1 cellular context compared by ENCODE assay signal in the genomic region with DNA sequence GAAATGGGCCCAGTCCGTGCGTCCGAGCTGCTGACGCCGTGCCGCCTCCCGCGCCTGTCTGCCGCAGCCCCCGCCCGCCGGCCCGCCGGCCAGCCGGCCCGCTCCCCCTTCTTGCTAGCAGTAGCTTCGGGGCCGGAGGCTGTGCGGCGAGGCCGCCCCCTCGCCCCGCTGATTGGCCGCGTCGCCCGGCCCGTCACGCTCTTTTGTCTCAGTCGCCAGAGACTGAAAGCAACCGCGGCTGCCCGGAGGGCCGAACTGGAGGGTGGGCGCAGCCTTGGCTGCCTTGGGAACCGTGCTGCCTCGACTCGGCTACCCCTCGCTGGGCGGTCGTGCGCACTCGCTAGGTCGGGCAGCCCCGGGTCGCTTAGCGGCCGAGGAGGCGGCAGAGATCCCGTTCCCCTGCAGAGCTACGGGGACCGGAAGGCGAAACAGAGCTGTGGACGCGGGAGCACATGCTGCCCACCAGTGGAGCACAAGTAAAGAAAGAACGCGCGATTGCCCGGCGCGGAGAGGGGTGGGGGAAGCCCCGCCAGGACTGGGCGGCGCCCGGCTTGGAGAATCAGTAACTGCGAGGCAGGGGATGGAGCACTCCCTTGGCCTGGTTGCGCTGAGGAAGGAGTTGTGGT.
TF ChIP-seq lines count a peak whose summit lies in the region.

Gene ZCCHC18 (plus strand): TSS at position 198 of the 626 bp plus-strand sequence. CDS start 1,589 bp downstream, outside the sequence.

TF ChIP-seq in HepG2, 621 proteins besides CTCF, POLR2A, EP300 and RAD21 (continued from another document and continues in another):
- TF ChIP-seq ZFX (CRISPR knock-in tag; IDR thresholded peaks at IDR 0.05; ENCODE audit: low read depth) = peak; percentile 17; the same call in 1 of the 2 replicates
- TF ChIP-seq ARHGAP35 (CRISPR knock-in tag; IDR thresholded peaks at IDR 0.05; ENCODE audit: borderline replicate concordance) = no peak
- no peak for TF ChIP-seq ZBTB39 (CRISPR knock-in tag; IDR thresholded peaks at IDR 0.05)
- no peak for TF ChIP-seq FOXA3 (CRISPR knock-in tag; IDR thresholded peaks at IDR 0.05)
- TF ChIP-seq, protein P1, sequence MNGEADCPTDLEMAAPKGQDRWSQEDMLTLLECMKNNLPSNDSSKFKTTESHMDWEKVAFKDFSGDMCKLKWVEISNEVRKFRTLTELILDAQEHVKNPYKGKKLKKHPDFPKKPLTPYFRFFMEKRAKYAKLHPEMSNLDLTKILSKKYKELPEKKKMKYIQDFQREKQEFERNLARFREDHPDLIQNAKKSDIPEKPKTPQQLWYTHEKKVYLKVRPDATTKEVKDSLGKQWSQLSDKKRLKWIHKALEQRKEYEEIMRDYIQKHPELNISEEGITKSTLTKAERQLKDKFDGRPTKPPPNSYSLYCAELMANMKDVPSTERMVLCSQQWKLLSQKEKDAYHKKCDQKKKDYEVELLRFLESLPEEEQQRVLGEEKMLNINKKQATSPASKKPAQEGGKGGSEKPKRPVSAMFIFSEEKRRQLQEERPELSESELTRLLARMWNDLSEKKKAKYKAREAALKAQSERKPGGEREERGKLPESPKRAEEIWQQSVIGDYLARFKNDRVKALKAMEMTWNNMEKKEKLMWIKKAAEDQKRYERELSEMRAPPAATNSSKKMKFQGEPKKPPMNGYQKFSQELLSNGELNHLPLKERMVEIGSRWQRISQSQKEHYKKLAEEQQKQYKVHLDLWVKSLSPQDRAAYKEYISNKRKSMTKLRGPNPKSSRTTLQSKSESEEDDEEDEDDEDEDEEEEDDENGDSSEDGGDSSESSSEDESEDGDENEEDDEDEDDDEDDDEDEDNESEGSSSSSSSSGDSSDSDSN (CRISPR knock-in tag; IDR thresholded peaks at IDR 0.05) = peak; percentile 61; the same call in 1 of the 2 replicates
- TF ChIP-seq PCBP1 (IDR thresholded peaks at IDR 0.05; ENCODE audit: borderline replicate concordance, low read depth, low read length) = no peak
- TF ChIP-seq TARDBP (CRISPR knock-in tag; IDR thresholded peaks at IDR 0.05) = no peak
- no peak for TF ChIP-seq ZNF44 (CRISPR knock-in tag; IDR thresholded peaks at IDR 0.05)
- TF ChIP-seq, protein P2, sequence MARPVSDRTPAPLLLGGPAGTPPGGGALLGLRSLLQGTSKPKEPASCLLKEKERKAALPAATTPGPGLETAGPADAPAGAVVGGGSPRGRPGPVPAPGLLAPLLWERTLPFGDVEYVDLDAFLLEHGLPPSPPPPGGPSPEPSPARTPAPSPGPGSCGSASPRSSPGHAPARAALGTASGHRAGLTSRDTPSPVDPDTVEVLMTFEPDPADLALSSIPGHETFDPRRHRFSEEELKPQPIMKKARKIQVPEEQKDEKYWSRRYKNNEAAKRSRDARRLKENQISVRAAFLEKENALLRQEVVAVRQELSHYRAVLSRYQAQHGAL (CRISPR knock-in tag; IDR thresholded peaks at IDR 0.05; ENCODE audit: not compliant biosample characterization) = no peak
- no peak for TF ChIP-seq STAT5B (CRISPR knock-in tag; IDR thresholded peaks at IDR 0.05)
- no peak for TF ChIP-seq NFATC3 (CRISPR knock-in tag; IDR thresholded peaks at IDR 0.05)
- TF ChIP-seq ZNF674 (CRISPR knock-in tag; IDR thresholded peaks at IDR 0.05; ENCODE audit: low read depth) = no peak
- no peak for TF ChIP-seq ZNF333 (CRISPR knock-in tag; IDR thresholded peaks at IDR 0.05; ENCODE audit: borderline replicate concordance)
- TF ChIP-seq GPN1 (CRISPR knock-in tag; IDR thresholded peaks at IDR 0.05; ENCODE audit: borderline replicate concordance) = no peak
- no peak for TF ChIP-seq ZNF329 (CRISPR knock-in tag; IDR thresholded peaks at IDR 0.05; ENCODE audit: low read depth)
- TF ChIP-seq, protein P3, sequence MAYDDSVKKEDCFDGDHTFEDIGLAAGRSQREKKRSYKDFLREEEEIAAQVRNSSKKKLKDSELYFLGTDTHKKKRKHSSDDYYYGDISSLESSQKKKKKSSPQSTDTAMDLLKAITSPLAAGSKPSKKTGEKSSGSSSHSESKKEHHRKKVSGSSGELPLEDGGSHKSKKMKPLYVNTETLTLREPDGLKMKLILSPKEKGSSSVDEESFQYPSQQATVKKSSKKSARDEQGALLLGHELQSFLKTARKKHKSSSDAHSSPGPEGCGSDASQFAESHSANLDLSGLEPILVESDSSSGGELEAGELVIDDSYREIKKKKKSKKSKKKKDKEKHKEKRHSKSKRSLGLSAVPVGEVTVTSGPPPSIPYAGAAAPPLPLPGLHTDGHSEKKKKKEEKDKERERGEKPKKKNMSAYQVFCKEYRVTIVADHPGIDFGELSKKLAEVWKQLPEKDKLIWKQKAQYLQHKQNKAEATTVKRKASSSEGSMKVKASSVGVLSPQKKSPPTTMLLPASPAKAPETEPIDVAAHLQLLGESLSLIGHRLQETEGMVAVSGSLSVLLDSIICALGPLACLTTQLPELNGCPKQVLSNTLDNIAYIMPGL (CRISPR knock-in tag; IDR thresholded peaks at IDR 0.05; ENCODE audit: borderline replicate concordance in 1 of 2, low read depth in 1 of 2) = 0 out of 4 replicates have a peak, but pooled peaks of 1 of the 2 experiments have one; percentile 19
- no peak for TF ChIP-seq ZFP36 (IDR thresholded peaks at IDR 0.05; ENCODE audit: borderline replicate concordance, low read depth, low read length, partially characterized antibody)
- no peak for TF ChIP-seq BATF2 (CRISPR knock-in tag; IDR thresholded peaks at IDR 0.05)
- no peak for TF ChIP-seq BHLHE40 (IDR thresholded peaks at IDR 0.05; ENCODE audit: low read length)
- TF ChIP-seq CREM (IDR thresholded peaks at IDR 0.05) = no peak
- TF ChIP-seq CREM (CRISPR knock-in tag; IDR thresholded peaks at IDR 0.05) = no peak
- TF ChIP-seq, protein P4, sequence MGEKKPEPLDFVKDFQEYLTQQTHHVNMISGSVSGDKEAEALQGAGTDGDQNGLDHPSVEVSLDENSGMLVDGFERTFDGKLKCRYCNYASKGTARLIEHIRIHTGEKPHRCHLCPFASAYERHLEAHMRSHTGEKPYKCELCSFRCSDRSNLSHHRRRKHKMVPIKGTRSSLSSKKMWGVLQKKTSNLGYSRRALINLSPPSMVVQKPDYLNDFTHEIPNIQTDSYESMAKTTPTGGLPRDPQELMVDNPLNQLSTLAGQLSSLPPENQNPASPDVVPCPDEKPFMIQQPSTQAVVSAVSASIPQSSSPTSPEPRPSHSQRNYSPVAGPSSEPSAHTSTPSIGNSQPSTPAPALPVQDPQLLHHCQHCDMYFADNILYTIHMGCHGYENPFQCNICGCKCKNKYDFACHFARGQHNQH (CRISPR knock-in tag; IDR thresholded peaks at IDR 0.05) = no peak
- no peak for TF ChIP-seq ZFP1 (CRISPR knock-in tag; IDR thresholded peaks at IDR 0.05)
- no peak for TF ChIP-seq ARNTL (CRISPR knock-in tag; IDR thresholded peaks at IDR 0.05)
- no peak for TF ChIP-seq BRCA1 (CRISPR knock-in tag; IDR thresholded peaks at IDR 0.05)
- TF ChIP-seq ZFP91 (CRISPR knock-in tag; IDR thresholded peaks at IDR 0.05; ENCODE audit: borderline replicate concordance) = no peak; the same call in 1 of the 2 replicates
- TF ChIP-seq RBFOX2 (IDR thresholded peaks at IDR 0.05; ENCODE audit: low read depth, low read length) = 0 out of 2 replicates have a peak, but pooled peaks have one; percentile 17
- no peak for TF ChIP-seq NR3C1 (CRISPR knock-in tag; IDR thresholded peaks at IDR 0.05)
- TF ChIP-seq KDM5B (CRISPR knock-in tag; IDR thresholded peaks at IDR 0.05; ENCODE audit: borderline replicate concordance) = 0 out of 2 replicates have a peak, but pooled peaks have one; percentile 37
- TF ChIP-seq KAT8 (CRISPR knock-in tag; IDR thresholded peaks at IDR 0.05) = no peak
- TF ChIP-seq PAX8 (CRISPR knock-in tag; IDR thresholded peaks at IDR 0.05; ENCODE audit: borderline replicate concordance) = no peak
- no peak for TF ChIP-seq KLF9 (CRISPR knock-in tag; IDR thresholded peaks at IDR 0.05; ENCODE audit: low read depth)
- TF ChIP-seq SIN3A (IDR thresholded peaks at IDR 0.05; ENCODE audit: borderline replicate concordance, low read depth, low read length) = no peak
- no peak for TF ChIP-seq ZSCAN30 (CRISPR knock-in tag; IDR thresholded peaks at IDR 0.05)
- no peak for TF ChIP-seq NONO (IDR thresholded peaks at IDR 0.05)
- no peak for TF ChIP-seq NONO (CRISPR knock-in tag; conservative IDR thresholded peaks at IDR 0.05)
- no peak for TF ChIP-seq TRIM24 (CRISPR knock-in tag; IDR thresholded peaks at IDR 0.05)
- no peak for TF ChIP-seq GFI1 (CRISPR knock-in tag; IDR thresholded peaks at IDR 0.05; ENCODE audit: borderline replicate concordance)
- TF ChIP-seq ZFY (CRISPR knock-in tag; IDR thresholded peaks at IDR 0.05) = no peak
- no peak for TF ChIP-seq CBX5 (CRISPR knock-in tag; IDR thresholded peaks at IDR 0.05; ENCODE audit: borderline replicate concordance)
- no peak for TF ChIP-seq ZNF720 (CRISPR knock-in tag; IDR thresholded peaks at IDR 0.05)
- TF ChIP-seq PATZ1 (CRISPR knock-in tag; IDR thresholded peaks at IDR 0.05) = no peak
- TF ChIP-seq ZSCAN25 (CRISPR knock-in tag; IDR thresholded peaks at IDR 0.05) = no peak
- no peak; the same call in 1 of the 2 replicates for TF ChIP-seq TFDP1 (CRISPR knock-in tag; IDR thresholded peaks at IDR 0.05; ENCODE audit: borderline replicate concordance)
- TF ChIP-seq, protein P5, sequence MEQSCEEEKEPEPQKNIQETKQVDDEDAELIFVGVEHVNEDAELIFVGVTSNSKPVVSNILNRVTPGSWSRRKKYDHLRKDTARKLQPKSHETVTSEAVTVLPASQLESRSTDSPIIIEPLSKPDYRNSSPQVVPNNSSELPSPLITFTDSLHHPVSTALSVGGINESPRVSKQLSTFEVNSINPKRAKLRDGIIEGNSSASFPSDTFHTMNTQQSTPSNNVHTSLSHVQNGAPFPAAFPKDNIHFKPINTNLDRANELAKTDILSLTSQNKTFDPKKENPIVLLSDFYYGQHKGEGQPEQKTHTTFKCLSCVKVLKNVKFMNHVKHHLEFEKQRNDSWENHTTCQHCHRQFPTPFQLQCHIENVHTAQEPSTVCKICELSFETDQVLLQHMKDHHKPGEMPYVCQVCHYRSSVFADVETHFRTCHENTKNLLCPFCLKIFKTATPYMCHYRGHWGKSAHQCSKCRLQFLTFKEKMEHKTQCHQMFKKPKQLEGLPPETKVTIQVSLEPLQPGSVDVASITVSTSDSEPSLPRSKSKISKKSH (CRISPR knock-in tag; IDR thresholded peaks at IDR 0.05; ENCODE audit: borderline replicate concordance) = no peak
